In genomic region chr11:71977743-71978418, GRCh38 we compare ENCODE assay signal across 8 cellular contexts. TPM values are rescaled to one million over a fixed set of nuclear protein-coding genes. Genes with fewer than 3 reads are reported as not detected.
A peak's percentile ranks its signal among the peaks of the same experiment; 100 is the strongest.
DNase-seq lines count a peak whose midpoint lies in the region; ATAC-seq and TF ChIP-seq lines count a peak whose summit lies in the region.

No MANE protein-coding gene starts in this region.

- peak; percentile 49 to 67 for ATAC-seq in right cardiac atrium

- no peak overlapping the region for H2AFZ ChIP-seq in smooth muscle cell (ENCODE audit: low read depth)

- WGBS in right cardiac atrium, result 58% methylated on average over 7 of the region's 7 CpGs
- 85% methylated on average over 7 of the region's 7 CpGs for WGBS in smooth muscle cell (ENCODE audit: low lambda C conversion rate)

- in situ Hi-C loops in G401 (cut with HindIII; ENCODE audit: low sequenced_read_pairs), result no loop called here

- TF ChIP-seq CTCF in ascending aorta (IDR thresholded peaks at IDR 0.05) (peak; percentile 67 to 75 (median 73)), smooth muscle cell (IDR thresholded peaks at IDR 0.05; ENCODE audit: borderline replicate concordance, insufficient read depth, poor library complexity, severe bottlenecking) (peak; percentile 53)

- intact Hi-C loops in ascending aorta (cut with DNase I) (loop anchor here (1.0 to 2.0 kb wide), 2 partner anchors 113 to 166 kb away; no protein-coding TSS in a partner anchor), right cardiac atrium (cut with DNase I) (loop anchor here in 2 of 4 donors (5.0 kb wide), 2 partner anchors 164 to 454 kb away; partner anchors contain the start of gene CLPB (in 1 of the 2))

- H3K4me3 ChIP-seq in SK-N-MC (no peak overlapping the region), ascending aorta (no peak overlapping the region), right cardiac atrium (ENCODE audit: low read length) (no peak overlapping the region), smooth muscle cell (no peak overlapping the region)

- H3K27ac ChIP-seq in SK-N-MC (no peak overlapping the region), ascending aorta (no peak overlapping the region), right cardiac atrium (ENCODE audit: low read length) (no peak overlapping the region), smooth muscle cell (ENCODE audit: low read depth) (no peak overlapping the region)

- DNase-seq in G401 (ENCODE audit: low spot score), result peak; percentile 77
- DNase-seq in HUDEP-2 (lab: John Stamatoyannopoulos, UW; ENCODE audit: unreplicated experiment in 76 of 76), result peak in 43 of 76 experiments; percentile 2 to 68 (median 29)
- peak; percentile 28 for DNase-seq in SK-N-MC (ENCODE audit: low read depth, low spot score)
- no peak for DNase-seq in ascending aorta (ENCODE audit: low spot score in 2 of 2)
- peak in 1 of 3 donors; percentile 43 for DNase-seq in right cardiac atrium
- no peak for DNase-seq in smooth muscle cell (lab: John Stamatoyannopoulos, UW; ENCODE audit: unreplicated experiment)
- DNase-seq in T1000 (lab: John Stamatoyannopoulos, UW), result no peak
- DNase-seq in NCI-H1930 (lab: John Stamatoyannopoulos, UW), result no peak

- H3K4me1 ChIP-seq in ascending aorta (no peaks in the 10 kb centered on the region), right cardiac atrium (ENCODE audit: control insufficient read depth, insufficient read depth, low read length) (no peaks in the 10 kb centered on the region), smooth muscle cell (ENCODE audit: low read depth) (no peaks in the 10 kb centered on the region)

- H3F3A ChIP-seq in smooth muscle cell (ENCODE audit: low read depth), result no peaks in the 10 kb centered on the region

- no peak overlapping the region for H3K4me2 ChIP-seq in smooth muscle cell

- peaks cover 40% of the 10 kb centered on the region for H4K20me1 ChIP-seq in smooth muscle cell (ENCODE audit: low read depth)

- no peaks in the 10 kb centered on the region for H3K79me2 ChIP-seq in smooth muscle cell (ENCODE audit: low read depth)

- H3K9me3 ChIP-seq in SK-N-MC (ENCODE audit: low read depth, low read length) (no peaks in the 10 kb centered on the region), ascending aorta (no peaks in the 10 kb centered on the region), right cardiac atrium (ENCODE audit: control insufficient read depth, low read length) (no peaks in the 10 kb centered on the region), smooth muscle cell (replicated peaks; ENCODE audit: low read depth) (no peaks in the 10 kb centered on the region)

- peaks cover 12% of the 10 kb centered on the region; the same call in 1 of the 2 replicates for H3K36me3 ChIP-seq in SK-N-MC (ENCODE audit: insufficient read depth, low read length)
- H3K36me3 ChIP-seq in ascending aorta, result peaks cover 5 to 10% of the 10 kb centered on the region in 2 donors
- H3K36me3 ChIP-seq in smooth muscle cell (ENCODE audit: low read depth), result no peaks in the 10 kb centered on the region

- H3K27me3 ChIP-seq in ascending aorta (no peaks in the 10 kb centered on the region), right cardiac atrium (ENCODE audit: control insufficient read depth, insufficient read depth) (no peaks in the 10 kb centered on the region), smooth muscle cell (ENCODE audit: low read depth) (no peaks in the 10 kb centered on the region)

- H3K9ac ChIP-seq in SK-N-MC (ENCODE audit: insufficient read length), result no peak overlapping the region
- no peak overlapping the region for H3K9ac ChIP-seq in smooth muscle cell (ENCODE audit: low read depth)

RNA-seq across cellular contexts. Expression of gene IL18BP, which starts 20.8 kb away (rescaled TPM):
- total RNA-seq in G401 (2014; rRNA removed; shearing (Covaris generic)), result 0.25 and 5.6 TPM in 2 replicates
- total RNA-seq in ascending aorta (5.0 TPM), right cardiac atrium (1 to 10 TPM; 2.7 to 5.3 (median 4.1) TPM), smooth muscle cell (4.5 and 10.5 TPM in 2 replicates)
- polyA plus RNA-seq in right cardiac atrium (3.3 TPM), smooth muscle cell (0.55 and 4.6 TPM in 2 replicates)

RNA-seq across cellular contexts. Expression of gene RNF121, which starts 49.0 kb away (rescaled TPM):
- 33.9 and 47.2 TPM in 2 replicates for total RNA-seq in G401 (2014; rRNA removed; shearing (Covaris generic))
- total RNA-seq in ascending aorta, result 5.0 TPM
- total RNA-seq in right cardiac atrium, result 10 to 100 TPM; 21.8 to 26.8 (median 23.0) TPM
- 12.2 TPM for polyA plus RNA-seq in right cardiac atrium
- total RNA-seq in smooth muscle cell, result 35.3 and 49.5 TPM in 2 replicates
- 34.4 and 34.9 TPM in 2 replicates for polyA plus RNA-seq in smooth muscle cell

RNA-seq across cellular contexts. Expression of gene XNDC1N, which starts 49.5 kb away (rescaled TPM):
- 0.41 and 10.1 TPM in 2 replicates for total RNA-seq in G401 (2014; rRNA removed; shearing (Covaris generic))
- not detected for total RNA-seq in ascending aorta
- total RNA-seq in right cardiac atrium, result 1 to 10 TPM; 4.6 to 6.0 (median 5.0) TPM
- 3.1 TPM for polyA plus RNA-seq in right cardiac atrium
- 1.1 and 7.1 TPM in 2 replicates for total RNA-seq in smooth muscle cell
- polyA plus RNA-seq in smooth muscle cell, result 1.4 and 1.9 TPM in 2 replicates

Comparison
In these comparisons a context has a peak if more than half of its experiments do, and no peak if none do; other contexts are left out.
1. DNase-seq: peak in G401 (single experiment), HUDEP-2 (43 of 76) and SK-N-MC (single experiment); none in ascending aorta (0 of 2), smooth muscle cell (single experiment), T1000 (single experiment) and NCI-H1930 (0 of 2).